Comparison of ENCODE assay signal across 14 cellular contexts in the genomic region with DNA sequence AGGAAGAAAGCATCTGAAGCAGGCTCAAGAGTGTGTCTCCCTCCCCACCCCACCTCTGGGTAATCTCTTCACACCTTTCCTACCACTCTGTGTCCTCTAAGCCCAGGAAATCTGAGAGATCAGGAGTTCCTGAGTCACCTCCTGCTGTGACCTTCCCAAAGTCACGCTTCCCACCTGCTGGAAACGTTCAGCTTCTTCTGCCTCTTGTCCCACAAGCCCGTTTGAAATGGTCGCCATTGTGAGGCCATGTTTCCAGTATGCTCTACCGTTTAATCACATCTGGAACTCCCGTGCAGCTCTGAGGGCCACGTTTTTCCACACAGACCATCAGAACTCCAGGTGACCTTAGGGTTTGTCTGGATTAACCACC.
"Had no signal": no experiment of that assay in that cellular context is flagged by ENCODE, and none has a peak within 500 bp of the region (broad histone marks: within the 10 kb centered on the region; RNA-seq: fewer than 3 reads in every experiment).

No MANE protein-coding gene starts in this region.

- ATAC-seq: activated T-cell treated with anti-CD3 and anti-CD28 coated beads, Interleukin-2, amount 50 U/mL, for 72 hours; right lobe of liver; stimulated activated naive CD8-positive, alpha-beta T cell treated with anti-CD3 and anti-CD28 coated beads, Interleukin-15, amount 100 ng/mL, for 72 hours had no signal

- H3K36me3 ChIP-seq: esophagus squamous epithelium, right lobe of liver, thoracic aorta had no signal

- DNase-seq: activated CD4-positive, alpha-beta memory T cell treated with anti-CD3 and anti-CD28 coated beads, Interleukin-2, amount 10 ng/mL, durations not matched to agents 7 days and 5 days; activated CD4-positive, alpha-beta T cell treated with anti-CD3 and anti-CD28 coated beads for 4 hours; activated naive CD4-positive, alpha-beta T cell; activated naive CD8-positive, alpha-beta T cell treated with anti-CD3 and anti-CD28 coated beads, Interleukin-2, amount 10 ng/mL, durations not matched to agents 7 days and 5 days; activated T-cell treated with anti-CD3 and anti-CD28 coated beads, Interleukin-2, amount 50 U/mL, for 72 hours; effector CD4-positive, alpha-beta T cell; esophagus squamous epithelium; hypothalamus; kidney glomerular epithelial cell; naive B cell; stimulated activated naive CD8-positive, alpha-beta T cell treated with anti-CD3 and anti-CD28 coated beads, Interleukin-15, amount 100 ng/mL, for 72 hours had no signal

- H3K9me3 ChIP-seq: esophagus squamous epithelium, right lobe of liver, thoracic aorta had no signal

- H3K27me3 ChIP-seq: right lobe of liver had no signal

- H3K4me3 ChIP-seq: coronary artery, esophagus squamous epithelium, right lobe of liver, thoracic aorta had no signal

- H3K27ac ChIP-seq: coronary artery, esophagus squamous epithelium, right lobe of liver, thoracic aorta had no signal

- H3K4me1 ChIP-seq: right lobe of liver had no signal
